In genomic region chrX:153816821-153817220, GRCh38 we compare ENCODE assay signal across 14 cellular contexts. TPM values are rescaled to one million over a fixed set of nuclear protein-coding genes. Genes with fewer than 3 reads are reported as not detected.
A peak's percentile ranks its signal among the peaks of the same experiment; 100 is the strongest.
DNase-seq lines count a peak whose midpoint lies in the region; ATAC-seq and TF ChIP-seq lines count a peak whose summit lies in the region.
"Had no signal": no experiment of that assay in that cellular context is flagged by ENCODE, and none has a peak within 500 bp of the region (broad histone marks: within the 10 kb centered on the region; RNA-seq: fewer than 3 reads in every experiment).

No MANE protein-coding gene starts in this region.

- H3K4me3 Mint-ChIP-seq in activated CD8-positive, alpha-beta memory T cell treated with anti-CD3 and anti-CD28 coated beads, Interleukin-2, amount 10 ng/mL, durations not matched to agents 7 days and 5 days: no peak overlapping the region
- H3K4me3 Mint-ChIP-seq in activated CD8-positive, alpha-beta T cell treated with anti-CD3 and anti-CD28 coated beads for 36 hours: no peak overlapping the region
- no peak overlapping the region for H3K4me3 Mint-ChIP-seq in stimulated activated naive B cell treated with anti-CD40 and anti-IgM and Interleukin-4, amounts not matched to agents 10 μg/mL and 1 μg/mL and 100 μg/mL, for 72 hours

- TF ChIP-seq CTCF in activated CD8-positive, alpha-beta T cell treated with anti-CD3 and anti-CD28 coated beads for 36 hours (IDR thresholded peaks at IDR 0.05): no peak

- H3K4me1 Mint-ChIP-seq in activated CD8-positive, alpha-beta memory T cell treated with anti-CD3 and anti-CD28 coated beads, Interleukin-2, amount 10 ng/mL, durations not matched to agents 7 days and 5 days: peaks cover 19% of the 10 kb centered on the region
- H3K4me1 Mint-ChIP-seq in activated CD8-positive, alpha-beta T cell treated with anti-CD3 and anti-CD28 coated beads for 36 hours (ENCODE audit: low read depth): peaks cover 27% of the 10 kb centered on the region
- peaks cover 11 to 12% of the 10 kb centered on the region in 2 donors for H3K4me1 Mint-ChIP-seq in stimulated activated naive B cell treated with anti-CD40 and anti-IgM and Interleukin-4, amounts not matched to agents 10 μg/mL and 1 μg/mL and 100 μg/mL, for 72 hours

- no peak overlapping the region for H3K27ac ChIP-seq in effector memory CD4-positive, alpha-beta T cell (ENCODE audit: insufficient read depth, low read length, poor library complexity, severe bottlenecking)
- H3K27ac ChIP-seq: heart left ventricle, KMS-11 had no signal

- no peaks in the 10 kb centered on the region for H3K36me3 Mint-ChIP-seq in activated CD8-positive, alpha-beta memory T cell treated with anti-CD3 and anti-CD28 coated beads, Interleukin-2, amount 10 ng/mL, durations not matched to agents 7 days and 5 days
- H3K36me3 Mint-ChIP-seq in activated CD8-positive, alpha-beta T cell treated with anti-CD3 and anti-CD28 coated beads for 36 hours (ENCODE audit: low read depth): no peaks in the 10 kb centered on the region
- H3K36me3 Mint-ChIP-seq in stimulated activated naive B cell treated with anti-CD40 and anti-IgM and Interleukin-4, amounts not matched to agents 10 μg/mL and 1 μg/mL and 100 μg/mL, for 72 hours: no peaks in the 10 kb centered on the region

- H3K36me3 ChIP-seq in effector memory CD4-positive, alpha-beta T cell (ENCODE audit: control insufficient read depth, insufficient read depth, low read length): no peaks in the 10 kb centered on the region
- H3K36me3 ChIP-seq: heart left ventricle had no signal

- peak; percentile 55 for ATAC-seq in activated CD8-positive, alpha-beta memory T cell treated with anti-CD3 and anti-CD28 coated beads, Interleukin-2, amount 10 ng/mL, durations not matched to agents 7 days and 5 days
- ATAC-seq in activated CD8-positive, alpha-beta T cell treated with anti-CD3 and anti-CD28 coated beads for 36 hours: peak; percentile 68
- ATAC-seq in stimulated activated naive B cell treated with anti-CD40 and anti-IgM and Interleukin-4, amounts not matched to agents 10 μg/mL and 1 μg/mL and 100 μg/mL, for 72 hours (replicated peaks): peak; percentile 39 to 42

- H3K27me3 Mint-ChIP-seq in activated CD8-positive, alpha-beta memory T cell treated with anti-CD3 and anti-CD28 coated beads, Interleukin-2, amount 10 ng/mL, durations not matched to agents 7 days and 5 days: peaks cover 33% of the 10 kb centered on the region
- H3K27me3 Mint-ChIP-seq in activated CD8-positive, alpha-beta T cell treated with anti-CD3 and anti-CD28 coated beads for 36 hours: peaks cover 4% of the 10 kb centered on the region
- peaks cover 45 to 49% of the 10 kb centered on the region in 2 donors for H3K27me3 Mint-ChIP-seq in stimulated activated naive B cell treated with anti-CD40 and anti-IgM and Interleukin-4, amounts not matched to agents 10 μg/mL and 1 μg/mL and 100 μg/mL, for 72 hours

- peak overlapping the region; percentile 7 for H3K4me3 ChIP-seq in effector memory CD4-positive, alpha-beta T cell (ENCODE audit: insufficient read depth, low read depth, low read length, poor library complexity, severe bottlenecking)
- H3K4me3 ChIP-seq: heart left ventricle had no signal

- intact Hi-C loops in activated CD8-positive, alpha-beta T cell treated with anti-CD3 and anti-CD28 coated beads for 36 hours (cut with micrococcal nuclease): no loop called here

- H3K27me3 ChIP-seq in effector memory CD4-positive, alpha-beta T cell (replicated peaks; ENCODE audit: control insufficient read depth, insufficient read depth, low read length, poor library complexity, severe bottlenecking): no peaks in the 10 kb centered on the region

- CTCF ChIA-PET in activated CD8-positive, alpha-beta memory T cell treated with anti-CD3 and anti-CD28 coated beads, Interleukin-2, amount 10 ng/mL, durations not matched to agents 7 days and 5 days (lab: Charles Lee): no interaction called here
- CTCF ChIA-PET in activated CD8-positive, alpha-beta T cell treated with anti-CD3 and anti-CD28 coated beads for 36 hours (lab: Charles Lee): interaction anchor here (1.0 kb wide), 1 partner anchor 94 kb away, joined by 3 read pairs; no protein-coding TSS in a partner anchor

- POLR2A ChIA-PET in activated CD8-positive, alpha-beta T cell treated with anti-CD3 and anti-CD28 coated beads for 36 hours (lab: Charles Lee): no interaction called here

- H3K9me3 Mint-ChIP-seq in activated CD8-positive, alpha-beta memory T cell treated with anti-CD3 and anti-CD28 coated beads, Interleukin-2, amount 10 ng/mL, durations not matched to agents 7 days and 5 days (ENCODE audit: low read depth): no peaks in the 10 kb centered on the region
- H3K9me3 Mint-ChIP-seq in activated CD8-positive, alpha-beta T cell treated with anti-CD3 and anti-CD28 coated beads for 36 hours: no peaks in the 10 kb centered on the region
- H3K9me3 Mint-ChIP-seq in stimulated activated naive B cell treated with anti-CD40 and anti-IgM and Interleukin-4, amounts not matched to agents 10 μg/mL and 1 μg/mL and 100 μg/mL, for 72 hours: no peaks in the 10 kb centered on the region

- no peak overlapping the region for H3K27ac Mint-ChIP-seq in activated CD8-positive, alpha-beta memory T cell treated with anti-CD3 and anti-CD28 coated beads, Interleukin-2, amount 10 ng/mL, durations not matched to agents 7 days and 5 days
- H3K27ac Mint-ChIP-seq in activated CD8-positive, alpha-beta T cell treated with anti-CD3 and anti-CD28 coated beads for 36 hours: no peak overlapping the region
- H3K27ac Mint-ChIP-seq in stimulated activated naive B cell treated with anti-CD40 and anti-IgM and Interleukin-4, amounts not matched to agents 10 μg/mL and 1 μg/mL and 100 μg/mL, for 72 hours: no peak overlapping the region

- DNase-seq in activated CD8-positive, alpha-beta memory T cell treated with anti-CD3 and anti-CD28 coated beads, Interleukin-2, amount 10 ng/mL, durations not matched to agents 7 days and 5 days: peak; percentile 58
- no peak for DNase-seq in activated CD8-positive, alpha-beta memory T cell treated with anti-CD3 and anti-CD28 coated beads, Interleukin-2, amount 50 U/mL, for 4 hours
- peak; percentile 68 for DNase-seq in activated CD8-positive, alpha-beta T cell treated with anti-CD3 and anti-CD28 coated beads for 36 hours
- peak in 2 of 3 donors; percentile 14 to 19 for DNase-seq in effector memory CD4-positive, alpha-beta T cell
- no peak for DNase-seq in stimulated activated naive B cell treated with anti-CD40 and anti-IgM and Interleukin-4, amounts not matched to agents 10 μg/mL and 1 μg/mL and 100 μg/mL, for 72 hours
- no peak for DNase-seq in NCI-H1930 (lab: John Stamatoyannopoulos, UW)
- no peak for DNase-seq in NCI-H1694 treated with DMSO at 0.1 percent for 48 hours (lab: John Stamatoyannopoulos, UW)
- DNase-seq in anterior cingulate cortex (lab: John Stamatoyannopoulos, UW): no peak
- DNase-seq: GOT3, heart left ventricle, mammary epithelial cell, NCI-H510A, SIG-M5 had no signal

- no peaks in the 10 kb centered on the region for H3K9me3 ChIP-seq in effector memory CD4-positive, alpha-beta T cell (ENCODE audit: control insufficient read depth, low read length)
- H3K9me3 ChIP-seq: heart left ventricle had no signal

- peaks cover 28% of the 10 kb centered on the region for H3K4me1 ChIP-seq in effector memory CD4-positive, alpha-beta T cell (ENCODE audit: control insufficient read depth, insufficient read depth, low read length, poor library complexity, severe bottlenecking)

RNA-seq across cellular contexts. Expression of gene PDZD4, which starts 13.5 kb away (rescaled TPM):
- total RNA-seq in activated CD8-positive, alpha-beta memory T cell treated with anti-CD3 and anti-CD28 coated beads, Interleukin-2, amount 10 ng/mL, durations not matched to agents 7 days and 5 days: under 1 TPM; 0.07 to 0.12 TPM
- 1 to 10 TPM; 1.4 to 2.6 TPM for total RNA-seq in activated CD8-positive, alpha-beta T cell treated with anti-CD3 and anti-CD28 coated beads for 36 hours

RNA-seq across cellular contexts. Expression of gene SSR4, which starts 22.4 kb away (rescaled TPM):
- 100 to 1,000 TPM; 190 to 191 TPM for total RNA-seq in activated CD8-positive, alpha-beta memory T cell treated with anti-CD3 and anti-CD28 coated beads, Interleukin-2, amount 10 ng/mL, durations not matched to agents 7 days and 5 days
- total RNA-seq in activated CD8-positive, alpha-beta T cell treated with anti-CD3 and anti-CD28 coated beads for 36 hours: 100 to 1,000 TPM; 152 to 153 TPM

RNA-seq across cellular contexts. Expression of gene IDH3G, which starts 22.6 kb away (rescaled TPM):
- total RNA-seq in activated CD8-positive, alpha-beta memory T cell treated with anti-CD3 and anti-CD28 coated beads, Interleukin-2, amount 10 ng/mL, durations not matched to agents 7 days and 5 days: 10 to 100 TPM; 69.4 to 72.0 TPM
- total RNA-seq in activated CD8-positive, alpha-beta T cell treated with anti-CD3 and anti-CD28 coated beads for 36 hours: 10 to 100 TPM; 54.3 to 56.9 TPM

RNA-seq across cellular contexts. Expression of gene SRPK3, which starts 36.0 kb away (rescaled TPM):
- total RNA-seq in activated CD8-positive, alpha-beta memory T cell treated with anti-CD3 and anti-CD28 coated beads, Interleukin-2, amount 10 ng/mL, durations not matched to agents 7 days and 5 days: not detected
- total RNA-seq in activated CD8-positive, alpha-beta T cell treated with anti-CD3 and anti-CD28 coated beads for 36 hours: under 1 TPM in 1 of 2 experiments, not detected in 1; 0.09 TPM

RNA-seq across cellular contexts. Expression of gene PLXNB3, which starts 52.8 kb away (rescaled TPM):
- under 1 TPM; 0.42 to 0.50 TPM for total RNA-seq in activated CD8-positive, alpha-beta memory T cell treated with anti-CD3 and anti-CD28 coated beads, Interleukin-2, amount 10 ng/mL, durations not matched to agents 7 days and 5 days
- total RNA-seq in activated CD8-positive, alpha-beta T cell treated with anti-CD3 and anti-CD28 coated beads for 36 hours: 1 to 10 TPM; 7.7 to 8.2 TPM

Comparison
In these comparisons a context has a peak if more than half of its experiments do, and no peak if none do; other contexts are left out.
1. DNase-seq: peak in activated CD8-positive, alpha-beta memory T cell treated with anti-CD3 and anti-CD28 coated beads, Interleukin-2, amount 10 ng/mL, durations not matched to agents 7 days and 5 days (single experiment), activated CD8-positive, alpha-beta T cell treated with anti-CD3 and anti-CD28 coated beads for 36 hours (single experiment) and effector memory CD4-positive, alpha-beta T cell (2 of 3); none in activated CD8-positive, alpha-beta memory T cell treated with anti-CD3 and anti-CD28 coated beads, Interleukin-2, amount 50 U/mL, for 4 hours (single experiment), stimulated activated naive B cell treated with anti-CD40 and anti-IgM and Interleukin-4, amounts not matched to agents 10 μg/mL and 1 μg/mL and 100 μg/mL, for 72 hours (single experiment), NCI-H1930 (0 of 2), NCI-H1694 treated with DMSO at 0.1 percent for 48 hours (single experiment) and anterior cingulate cortex (0 of 58).
2. Peak in every context shown above with its lines, with median percentiles within 50 percentile points of each other: ATAC-seq.